Comparison of ENCODE assay signal across 8 cellular contexts in the genomic region with DNA sequence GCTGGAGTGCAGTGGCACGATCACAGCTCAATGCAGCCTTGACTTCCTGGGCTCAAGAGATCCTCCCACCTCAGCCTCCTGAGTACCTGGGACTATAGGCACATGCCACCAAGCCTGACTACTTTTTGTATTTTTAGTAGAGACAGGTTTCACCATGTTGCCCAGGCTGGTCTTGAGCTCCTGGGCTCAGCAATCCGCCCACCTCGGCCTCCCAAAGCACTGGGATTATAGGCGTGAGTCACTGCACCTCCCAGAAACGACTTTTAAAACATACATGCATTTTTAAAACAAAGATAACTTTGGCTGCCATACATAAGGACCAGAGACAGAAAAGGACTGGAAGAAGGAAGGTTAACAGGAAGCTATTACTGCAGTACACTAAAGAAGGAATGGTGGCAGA. TPM values are rescaled to one million over a fixed set of nuclear protein-coding genes. Genes with fewer than 3 reads are reported as not detected.
DNase-seq lines count a peak whose midpoint lies in the region; ATAC-seq, FAIRE-seq and TF ChIP-seq lines count a peak whose summit lies in the region.
"Not testable (repeated sequence)": the region's sequence is repeated elsewhere in the genome, so short reads cannot be mapped to it uniquely, and the experiment has no call there.

No MANE protein-coding gene starts in this region.

- POLR2A ChIA-PET in CD4-positive, alpha-beta T cell (lab: Charles Lee); OCI-LY7 (lab: Charles Lee): not testable (repeated sequence)

- not testable (repeated sequence) for H3K27ac Mint-ChIP-seq in CD4-positive, alpha-beta T cell; HFFc6

- not testable (repeated sequence) for H3K9me3 ChIP-seq in CD4-positive, alpha-beta T cell (ENCODE audit: control insufficient read depth, low read length); osteoblast (ENCODE audit: low read depth, low read length)
- H3K9me3 ChIP-seq in OCI-LY7 (ENCODE audit: low read length) = 0 out of 2 replicates have a peak, but pooled peaks cover 13% of the 10 kb centered on the region

- H3K9me2 ChIP-seq in OCI-LY7 (ENCODE audit: insufficient read depth, low read length) = not testable (repeated sequence)

- H3K4me2 ChIP-seq in OCI-LY7 (ENCODE audit: low read length) = peak overlapping the region; percentile 87
- H3K4me2 ChIP-seq in osteoblast (ENCODE audit: insufficient read depth, low read length) = not testable (repeated sequence)

- not testable (repeated sequence) for H3K4me3 ChIP-seq in OCI-LY7 (ENCODE audit: low read depth, low read length, poor library complexity, severe bottlenecking); bronchial epithelial cell (ENCODE audit: low read depth, low read length); fibroblast of villous mesenchyme (ENCODE audit: low read depth, low read length); osteoblast (ENCODE audit: insufficient read depth, low read length)

- not testable (repeated sequence) for TF ChIP-seq CTCF in CD4-positive, alpha-beta T cell (IDR thresholded peaks at IDR 0.05); HFFc6 (IDR thresholded peaks at IDR 0.05); OCI-LY7 (conservative IDR thresholded peaks at IDR 0.05; ENCODE audit: low read length); bronchial epithelial cell (IDR thresholded peaks at IDR 0.05; ENCODE audit: insufficient read depth, low read length, severe bottlenecking); fibroblast of villous mesenchyme (IDR thresholded peaks at IDR 0.05; ENCODE audit: insufficient read depth, low read depth, low read length); osteoblast (IDR thresholded peaks at IDR 0.05; ENCODE audit: extremely low read depth, low read depth, low read length)

- H3K79me2 ChIP-seq in OCI-LY7 (ENCODE audit: insufficient read depth, low read depth, low read length) = peaks cover 76% of the 10 kb centered on the region
- not testable (repeated sequence) for H3K79me2 ChIP-seq in osteoblast (ENCODE audit: insufficient read depth, low read length)

- peaks cover 35% of the 10 kb centered on the region for H3K4me1 ChIP-seq in OCI-LY7 (ENCODE audit: insufficient read depth, low read length, poor library complexity, severe bottlenecking)
- not testable (repeated sequence) for H3K4me1 ChIP-seq in osteoblast (ENCODE audit: insufficient read depth, low read length)

- intact Hi-C loops in CD4-positive, alpha-beta T cell (cut with DNase I, micrococcal nuclease) = loop anchor here in 1 of 2 experiments (10.0 kb wide), 2 partner anchors 270 to 410 kb away; partner anchors contain the start of genes ATP1B3 and RNF7
- intact Hi-C loops in OCI-LY7 (cut with micrococcal nuclease; ENCODE audit: unreplicated experiment) = loop anchor here (5.0 kb wide), 1 partner anchor 182 kb away; no protein-coding TSS in a partner anchor

- not testable (repeated sequence) for H3K27ac ChIP-seq in CD4-positive, alpha-beta T cell (ENCODE audit: low read depth, low read length); OCI-LY7 (ENCODE audit: low read depth, low read length, poor library complexity, severe bottlenecking); osteoblast (ENCODE audit: low read depth, low read length)

- not testable (repeated sequence) for DNase-seq in CD4-positive, alpha-beta T cell; HFFc6; OCI-LY7 (ENCODE audit: low spot score)
- DNase-seq in amniotic epithelial cell (ENCODE audit: low read depth) (peak; percentile 34), bronchial epithelial cell (ENCODE audit: low read depth) (peak; percentile 34), fibroblast of villous mesenchyme (ENCODE audit: low read depth) (peak; percentile 12), iris pigment epithelial cell (ENCODE audit: low read depth) (peak; percentile 33), osteoblast (ENCODE audit: insufficient read length, low spot score, missing footprints) (peak; percentile 54)

- H3K27me3 Mint-ChIP-seq in CD4-positive, alpha-beta T cell; HFFc6 (ENCODE audit: insufficient read depth): not testable (repeated sequence)

- ATAC-seq in CD4-positive, alpha-beta T cell (ENCODE audit: poor library complexity) = not testable (repeated sequence)

- H3K27me3 ChIP-seq in CD4-positive, alpha-beta T cell (ENCODE audit: control insufficient read depth, insufficient read depth, low read length); bronchial epithelial cell (ENCODE audit: control insufficient read depth, insufficient read depth, low read length); osteoblast (ENCODE audit: insufficient read depth, low read length): not testable (repeated sequence)

- not testable (repeated sequence) for H4K20me1 ChIP-seq in OCI-LY7 (ENCODE audit: insufficient read depth, low read length); osteoblast (ENCODE audit: insufficient read depth, low read length)

- H3K4me3 Mint-ChIP-seq in CD4-positive, alpha-beta T cell = peak overlapping the region; percentile 1
- peak overlapping the region; percentile 5; the same call in 1 of the 2 replicates for H3K4me3 Mint-ChIP-seq in HFFc6

- H3K9me3 Mint-ChIP-seq in CD4-positive, alpha-beta T cell; HFFc6: not testable (repeated sequence)

- not testable (repeated sequence) for H2AFZ ChIP-seq in OCI-LY7 (ENCODE audit: low read length); osteoblast (ENCODE audit: low read length)

- peaks cover 37% of the 10 kb centered on the region for H3K36me3 ChIP-seq in OCI-LY7 (ENCODE audit: insufficient read depth, low read length)
- not testable (repeated sequence) for H3K36me3 ChIP-seq in bronchial epithelial cell (ENCODE audit: control insufficient read depth, insufficient read depth, low read length); osteoblast (ENCODE audit: insufficient read depth, low read length)

- peaks cover 33% of the 10 kb centered on the region for H3K4me1 Mint-ChIP-seq in CD4-positive, alpha-beta T cell (ENCODE audit: low read depth)
- peaks cover 34% of the 10 kb centered on the region for H3K4me1 Mint-ChIP-seq in HFFc6 (ENCODE audit: low read depth)

- CTCF ChIA-PET in CD4-positive, alpha-beta T cell (lab: Charles Lee); OCI-LY7 (lab: Charles Lee; ENCODE audit: unreplicated experiment): not testable (repeated sequence)

- FAIRE-seq in bronchial epithelial cell (lab: Jason Lieb, UNC) = not testable (repeated sequence)

- BruUV-seq in OCI-LY7 (replicated peaks; lab: Mats Ljungman, UMichigan) = not testable (repeated sequence)

- peaks cover 15% of the 10 kb centered on the region for H3K36me3 Mint-ChIP-seq in CD4-positive, alpha-beta T cell (ENCODE audit: low read depth)
- H3K36me3 Mint-ChIP-seq in HFFc6 (ENCODE audit: low read depth) = peaks cover 17% of the 10 kb centered on the region

RNA-seq across cellular contexts. Expression of gene TFDP2, which starts 4.8 kb away (rescaled TPM):
- 10 to 100 TPM; 33.1 to 34.2 TPM for total RNA-seq in CD4-positive, alpha-beta T cell
- total RNA-seq in HFFc6 (2021; fragmentation: NEBNext Ultra II Directional; extraction: Animal tissue kit (Norgen Biotek cat#: 25700)) = 10 to 100 TPM; 22.0 to 34.1 (median 27.6) TPM
- 169 and 201 TPM in 2 replicates for total RNA-seq in OCI-LY7 (2014; rRNA removed; shearing (Covaris generic))
- 99.9 and 147 TPM in 2 replicates for total RNA-seq in OCI-LY7 (2022)
- 11.6 and 23.2 TPM in 2 replicates for total RNA-seq in bronchial epithelial cell
- 43.5 and 93.7 TPM in 2 replicates for total RNA-seq in fibroblast of villous mesenchyme
- total RNA-seq in osteoblast = 41.6 and 146 TPM in 2 replicates
